In genomic region chr1:25245809-25246599, GRCh38 we compare ENCODE assay signal across 7 cellular contexts. TPM values are rescaled to one million over a fixed set of nuclear protein-coding genes. Genes with fewer than 3 reads are reported as not detected.
DNase-seq lines count a peak whose midpoint lies in the region; ATAC-seq, FAIRE-seq and TF ChIP-seq lines count a peak whose summit lies in the region.

No MANE protein-coding gene starts in this region.

- DNase-seq in GM12892 (ENCODE audit: insufficient read length) (no peak), NAMALWA (ENCODE audit: low spot score) (peak; percentile 45), mammary epithelial cell (peak; percentile 31), left lung (no peak), tibial nerve (ENCODE audit: low spot score in 2 of 2) (no peak)

- peak overlapping the region; percentile 96 for H3K27ac ChIP-seq in mammary epithelial cell (ENCODE audit: insufficient read depth, low read depth, low read length)
- peak overlapping the region; percentile 100 for H3K27ac ChIP-seq in left lung
- peak overlapping the region; percentile 93 to 100 (median 98) for H3K27ac ChIP-seq in tibial nerve

- 2% methylated on average over 20 of the region's 30 CpGs for WGBS in mammary epithelial cell (ENCODE audit: low coverage, missing lambda C conversion rate)
- 21 to 23% methylated on average over 30 of the region's 30 CpGs for WGBS in tibial nerve, 2 donors

- H2AFZ ChIP-seq in mammary epithelial cell (ENCODE audit: low read depth, low read length) = no peak overlapping the region

- no peaks in the 10 kb centered on the region for H3K27me3 ChIP-seq in mammary epithelial cell (ENCODE audit: insufficient read depth, low read length)
- H3K27me3 ChIP-seq in left lung = no peaks in the 10 kb centered on the region
- H3K27me3 ChIP-seq in tibial nerve = no peaks in the 10 kb centered on the region

- TF ChIP-seq CTCF in mammary epithelial cell (conservative IDR thresholded peaks at IDR 0.05 in 1 of 2, IDR thresholded peaks at IDR 0.05 in 1 of 2; ENCODE audit: extremely low read depth in 1 of 2, insufficient read depth in 1 of 2, low read depth in 1 of 2, low read length in 2 of 2) (no peak), left lung (IDR thresholded peaks at IDR 0.05) (no peak), tibial nerve (IDR thresholded peaks at IDR 0.05) (no peak)

- H3K9me3 ChIP-seq in mammary epithelial cell (replicated peaks; ENCODE audit: insufficient read depth, low read length) (no peaks in the 10 kb centered on the region), left lung (no peaks in the 10 kb centered on the region), tibial nerve (no peaks in the 10 kb centered on the region)

- ATAC-seq in left lung = no peak
- ATAC-seq in GM18519 (IDR thresholded peaks at IDR 0.05; ENCODE audit: low FRiP score, unreplicated experiment) = no peak
- no peak for ATAC-seq in GM18907 (IDR thresholded peaks at IDR 0.05; ENCODE audit: unreplicated experiment)

- H3K36me3 ChIP-seq in mammary epithelial cell (ENCODE audit: insufficient read depth, low read length) (peaks cover 34% of the 10 kb centered on the region), left lung (peaks cover 0 to 55% of the 10 kb centered on the region in 2 donors), tibial nerve (peaks cover 2 to 47% (median 14%) of the 10 kb centered on the region in 3 donors)

- dilution Hi-C loops in mammary epithelial cell (cut with HindIII; ENCODE audit: low sequenced_read_pairs) = no loop called here

- peaks cover 11% of the 10 kb centered on the region for H4K20me1 ChIP-seq in mammary epithelial cell (ENCODE audit: insufficient read depth, low read length)

- peak overlapping the region; percentile 98 for H3K9ac ChIP-seq in mammary epithelial cell (ENCODE audit: insufficient read depth, low read length)

- no TSS peak for BruUV-seq in mammary epithelial cell (replicated peaks; lab: Mats Ljungman, UMichigan)

- TF ChIP-seq EP300 in tibial nerve (IDR thresholded peaks at IDR 0.05) = no peak

- H3K4me3 ChIP-seq in mammary epithelial cell (replicated peaks in 1 of 3; ENCODE audit: insufficient read depth in 1 of 3, low read depth in 2 of 3, low read length in 3 of 3) = peak overlapping the region; percentile 55 to 100 (median 99)
- H3K4me3 ChIP-seq in left lung = peak overlapping the region; percentile 97 to 100
- peak overlapping the region; percentile 65 to 90 (median 78) for H3K4me3 ChIP-seq in tibial nerve

- peak; percentile 64 for FAIRE-seq in GM12892 (lab: Jason Lieb, UNC)

- intact Hi-C loops in mammary epithelial cell (cut with micrococcal nuclease) = loop anchor here (10.0 kb wide), 2 partner anchors 279 to 569 kb away; partner anchors contain the start of gene MTFR1L
- intact Hi-C loops in left lung (cut with DNase I) = no loop called here

- peaks cover 55% of the 10 kb centered on the region for H3K79me2 ChIP-seq in mammary epithelial cell (ENCODE audit: insufficient read depth, low read length)

- in situ Hi-C loops in mammary epithelial cell (cut with MboI; ENCODE audit: low sequenced_read_pairs in 2 of 2) = loop anchor here in 1 of 2 donors (10.0 to 25.0 kb wide), 2 partner anchors 99 to 566 kb away; partner anchors contain the start of genes MTFR1L and SELENON

- CTCF ChIA-PET in mammary epithelial cell (lab: Charles Lee; ENCODE audit: low non-redundant PET) = no interaction called here

- TF ChIP-seq POLR2A in GM12892 (IDR thresholded peaks at IDR 0.05; ENCODE audit: low read depth, low read length) = no peak
- TF ChIP-seq POLR2A in tibial nerve (IDR thresholded peaks at IDR 0.05) = no peak

- H3K4me1 ChIP-seq in mammary epithelial cell (ENCODE audit: insufficient read depth, low read length) (peaks cover 16% of the 10 kb centered on the region), left lung (peaks cover 17 to 63% of the 10 kb centered on the region in 2 donors), tibial nerve (peaks cover 0 to 50% (median 15%) of the 10 kb centered on the region in 4 donors)

- H3K4me2 ChIP-seq in mammary epithelial cell (ENCODE audit: insufficient read depth, low read depth, low read length) = peak overlapping the region; percentile 94

RNA-seq across cellular contexts. Expression of gene RSRP1, which starts 1.2 kb away (rescaled TPM):
- 136 TPM for polyA plus RNA-seq in GM12892 (2012; ENCODE audit: missing spikeins)
- 10 to 100 TPM; 55.3 to 71.8 TPM for total RNA-seq in mammary epithelial cell
- polyA plus RNA-seq in mammary epithelial cell = 18.8 TPM
- polyA minus RNA-seq in mammary epithelial cell = 23.3 TPM
- 100 to 1,000 TPM; 113 to 114 TPM for total RNA-seq in left lung
- total RNA-seq in tibial nerve = 100 to 1,000 TPM; 169 to 191 (median 178) TPM

RNA-seq across cellular contexts. Expression of gene SYF2, which starts 13.7 kb away (rescaled TPM):
- polyA plus RNA-seq in GM12892 (2012; ENCODE audit: missing spikeins) = 46.1 TPM
- 10 to 100 TPM; 20.7 to 30.7 TPM for total RNA-seq in mammary epithelial cell
- 11.9 TPM for polyA plus RNA-seq in mammary epithelial cell
- 2.1 TPM for polyA minus RNA-seq in mammary epithelial cell
- total RNA-seq in left lung = 10 to 100 TPM; 29.1 to 29.3 TPM
- total RNA-seq in tibial nerve = 10 to 100 TPM; 32.7 to 52.2 (median 43.7) TPM

RNA-seq across cellular contexts. Expression of gene RHD, which starts 26.3 kb away (rescaled TPM):
- polyA plus RNA-seq in GM12892 (2012; ENCODE audit: missing spikeins) = 0.78 TPM
- total RNA-seq in mammary epithelial cell (not detected), left lung (under 1 TPM; 0.10 to 0.44 TPM), tibial nerve (not detected)
- polyA plus RNA-seq in mammary epithelial cell = not detected
- not detected for polyA minus RNA-seq in mammary epithelial cell

Comparison
In these comparisons a context has a peak if more than half of its experiments do, and no peak if none do; other contexts are left out.
1. DNase-seq: peak in NAMALWA (single experiment) and mammary epithelial cell (single experiment); none in GM12892 (single experiment), left lung (0 of 2) and tibial nerve (0 of 2).
2. Peak in every context shown above with its lines, with median percentiles within 50 percentile points of each other: H3K27ac ChIP-seq and H3K4me3 ChIP-seq.